ENCODE assay signal across 10 cellular contexts in genomic region chr17:80264793-80265075, GRCh38. TPM values are rescaled to one million over a fixed set of nuclear protein-coding genes. Genes with fewer than 3 reads are reported as not detected.
DNase-seq lines count a peak whose midpoint lies in the region; ATAC-seq and TF ChIP-seq lines count a peak whose summit lies in the region.
"Had no signal": no experiment of that assay in that cellular context is flagged by ENCODE, and none has a peak within 500 bp of the region (broad histone marks: within the 10 kb centered on the region; RNA-seq: fewer than 3 reads in every experiment).

No MANE protein-coding gene starts in this region.

- H3K36me3 ChIP-seq in BLaER1 (peaks cover 44% of the 10 kb centered on the region), GM23338 (ENCODE audit: insufficient read depth) (no peaks in the 10 kb centered on the region), body of pancreas (replicated peaks in 1 of 2; ENCODE audit: insufficient read depth in 1 of 2, low read depth in 2 of 2) (no peaks in the 10 kb centered on the region), SK-N-SH (replicated peaks in 1 of 2; ENCODE audit: control insufficient read depth in 1 of 2, insufficient read depth in 2 of 2, low read length in 1 of 2) (peaks cover 20 to 32% of the 10 kb centered on the region in 2 experiments), Karpas-422 (ENCODE audit: insufficient read depth, low read length) (no peaks in the 10 kb centered on the region)

- peaks cover 48% of the 10 kb centered on the region for H3K4me1 ChIP-seq in BLaER1
- H3K4me1 ChIP-seq in GM23338 (ENCODE audit: insufficient read depth), result peaks cover 22% of the 10 kb centered on the region
- H3K4me1 ChIP-seq in body of pancreas, result peaks cover 43% of the 10 kb centered on the region
- H3K4me1 ChIP-seq in SK-N-SH (ENCODE audit: control insufficient read depth in 1 of 2, insufficient read depth in 2 of 2, low read depth in 1 of 2, low read length in 1 of 2), result peaks cover 22 to 28% of the 10 kb centered on the region in 2 experiments; a peak in 3 of 4 replicates
- H3K4me1 ChIP-seq in Karpas-422 (ENCODE audit: low read length), result peaks cover 33% of the 10 kb centered on the region

- POLR2A ChIA-PET in SK-N-SH (lab: Yijun Ruan, JAX), result no interaction called here

- peak overlapping the region; percentile 100 for H3K4me2 ChIP-seq in BLaER1
- H3K4me2 ChIP-seq in GM23338, result no peak overlapping the region
- H3K4me2 ChIP-seq in SK-N-SH, result no peak overlapping the region
- no peak overlapping the region for H3K4me2 ChIP-seq in Karpas-422 (ENCODE audit: low read depth, low read length, poor library complexity, severe bottlenecking)

- H2AFZ ChIP-seq in GM23338 (no peak overlapping the region), SK-N-SH (ENCODE audit: low read depth) (no peak overlapping the region), Karpas-422 (ENCODE audit: low read length) (no peak overlapping the region)

- DNase-seq in GM23338 (ENCODE audit: low spot score) (no peak), body of pancreas (no peak), natural killer cell (no peak), SK-N-SH (no peak), Karpas-422 (no peak)
- no peak for DNase-seq in activated CD8-positive, alpha-beta memory T cell treated with anti-CD3 and anti-CD28 coated beads, Interleukin-2, amount 50 U/mL, for 4 hours
- DNase-seq: NCI-H1694, T1000 had no signal

- H3K79me2 ChIP-seq in GM23338 (replicated peaks; ENCODE audit: insufficient read depth) (0 out of 2 replicates have a peak, but pooled peaks cover 3% of the 10 kb centered on the region), SK-N-SH (ENCODE audit: insufficient read depth) (peaks cover 40% of the 10 kb centered on the region), Karpas-422 (ENCODE audit: low read length) (no peaks in the 10 kb centered on the region)

- no peak for TF ChIP-seq EP300 in SK-N-SH (IDR thresholded peaks at IDR 0.05; ENCODE audit: borderline replicate concordance in 1 of 2, low read depth in 1 of 2, low read length in 1 of 2)

- H3K9me3 Mint-ChIP-seq in GM23338 (no peaks in the 10 kb centered on the region; the same call in 2 of the 3 replicates), natural killer cell (no peaks in the 10 kb centered on the region)

- H3F3A ChIP-seq in GM23338 (replicated peaks; ENCODE audit: low read depth) (peaks cover 8% of the 10 kb centered on the region), SK-N-SH (replicated peaks; ENCODE audit: insufficient read depth) (peaks cover 3% of the 10 kb centered on the region)

- no peak for TF ChIP-seq POLR2A in body of pancreas (IDR thresholded peaks at IDR 0.05)

- H3K27me3 ChIP-seq in BLaER1 (no peaks in the 10 kb centered on the region), GM23338 (ENCODE audit: insufficient read depth) (no peaks in the 10 kb centered on the region), body of pancreas (no peaks in the 10 kb centered on the region), SK-N-SH (ENCODE audit: insufficient read depth) (no peaks in the 10 kb centered on the region), Karpas-422 (ENCODE audit: low read length) (0 out of 2 replicates have a peak, but pooled peaks cover 2% of the 10 kb centered on the region)

- H3K4me3 ChIP-seq in BLaER1, result peak overlapping the region; percentile 81
- no peak overlapping the region for H3K4me3 ChIP-seq in GM23338
- H3K4me3 ChIP-seq in body of pancreas, result no peak overlapping the region
- no peak overlapping the region for H3K4me3 ChIP-seq in SK-N-SH (ENCODE audit: low read depth in 2 of 2, low read length in 1 of 2)
- no peak overlapping the region for H3K4me3 ChIP-seq in Karpas-422 (ENCODE audit: low read length)

- H3K4me1 Mint-ChIP-seq in GM23338, result peaks cover 29% of the 10 kb centered on the region
- H3K4me1 Mint-ChIP-seq in natural killer cell, result peaks cover 40 to 41% of the 10 kb centered on the region in 2 donors

- H4K20me1 ChIP-seq in BLaER1 (peaks cover 38% of the 10 kb centered on the region), GM23338 (replicated peaks; ENCODE audit: insufficient read depth) (no peaks in the 10 kb centered on the region), SK-N-SH (ENCODE audit: insufficient read depth) (no peaks in the 10 kb centered on the region), Karpas-422 (ENCODE audit: insufficient read depth, low read depth, low read length) (peaks cover 27% of the 10 kb centered on the region; the same call in 1 of the 2 replicates)

- H3K9me2 ChIP-seq in GM23338 (ENCODE audit: insufficient read depth) (no peaks in the 10 kb centered on the region), SK-N-SH (no peaks in the 10 kb centered on the region), Karpas-422 (replicated peaks; ENCODE audit: insufficient read depth, low read length) (no peaks in the 10 kb centered on the region)

- peak overlapping the region; percentile 67 for H3K9ac ChIP-seq in BLaER1
- no peak overlapping the region for H3K9ac ChIP-seq in SK-N-SH
- H3K9ac ChIP-seq in Karpas-422 (ENCODE audit: low read length), result no peak overlapping the region

- WGBS in body of pancreas, 2 donors, result 65 to 92% methylated on average over 6 of the region's 6 CpGs
- WGBS in SK-N-SH (ENCODE audit: low lambda C conversion rate), result 97% methylated on average over 6 of the region's 6 CpGs

- H3K27me3 Mint-ChIP-seq in GM23338 (ENCODE audit: insufficient read depth, low read depth, poor library complexity) (peaks cover 17% of the 10 kb centered on the region), natural killer cell (ENCODE audit: low read depth in 2 of 2) (no peaks in the 10 kb centered on the region)

- TF ChIP-seq CTCF in GM23338 (conservative IDR thresholded peaks at IDR 0.05; ENCODE audit: low read depth in 2 of 2), result no peak
- TF ChIP-seq CTCF in body of pancreas (IDR thresholded peaks at IDR 0.05), result no peak
- TF ChIP-seq CTCF in natural killer cell (IDR thresholded peaks at IDR 0.05), result no peak
- TF ChIP-seq CTCF in SK-N-SH (IDR thresholded peaks at IDR 0.05), result no peak

- peak overlapping the region; percentile 88 for H3K27ac Mint-ChIP-seq in GM23338
- peak overlapping the region; percentile 84 to 87 for H3K27ac Mint-ChIP-seq in natural killer cell

- peak overlapping the region; percentile 60 for H3K27ac ChIP-seq in BLaER1
- H3K27ac ChIP-seq in GM23338 (ENCODE audit: low read depth), result no peak overlapping the region
- peak overlapping the region in 3 of 4 donors; percentile 96 to 99 (median 97) for H3K27ac ChIP-seq in body of pancreas
- no peak overlapping the region for H3K27ac ChIP-seq in SK-N-SH (ENCODE audit: low read depth in 2 of 2, low read length in 1 of 2)
- no peak overlapping the region for H3K27ac ChIP-seq in Karpas-422 (ENCODE audit: low read length)

- intact Hi-C loops in body of pancreas (cut with DNase I) (loop anchor here (10.0 kb wide), 1 partner anchor 170 kb away; no protein-coding TSS in a partner anchor), natural killer cell (cut with micrococcal nuclease) (loop anchor here (2.0 to 5.0 kb wide), 2 partner anchors 46 to 48 kb away; no protein-coding TSS in a partner anchor)

- H3K9me3 ChIP-seq in BLaER1 (no peaks in the 10 kb centered on the region), body of pancreas (no peaks in the 10 kb centered on the region), SK-N-SH (no peaks in the 10 kb centered on the region), Karpas-422 (ENCODE audit: low read length) (no peaks in the 10 kb centered on the region)

- no peak overlapping the region for H3K4me3 Mint-ChIP-seq in GM23338
- H3K4me3 Mint-ChIP-seq in natural killer cell, result peak overlapping the region; percentile 85

- H3K36me3 Mint-ChIP-seq in GM23338 (ENCODE audit: low read depth), result peaks cover 28% of the 10 kb centered on the region
- no peaks in the 10 kb centered on the region for H3K36me3 Mint-ChIP-seq in natural killer cell

- CTCF ChIA-PET in SK-N-SH (lab: Yijun Ruan, JAX), result no interaction called here

- no peak for TF ChIP-seq RAD21 in SK-N-SH (IDR thresholded peaks at IDR 0.05; ENCODE audit: low read length)

- ATAC-seq in GM23338 (no peak), body of pancreas (no peak), natural killer cell (no peak), HG03280 (IDR thresholded peaks at IDR 0.05; ENCODE audit: unreplicated experiment) (no peak)

TF ChIP-seq in GM23338, 12 proteins besides CTCF, POLR2A, EP300 and RAD21:
- TF ChIP-seq CREB1 (CRISPR knock-in tag; IDR thresholded peaks at IDR 0.05; ENCODE audit: low read depth), result no peak
- TF ChIP-seq POLR2AphosphoS5 (IDR thresholded peaks at IDR 0.05; ENCODE audit: low read depth), result no peak
- no peak for TF ChIP-seq NANOG (IDR thresholded peaks at IDR 0.05; ENCODE audit: borderline replicate concordance)

TF ChIP-seq in SK-N-SH, 30 proteins besides CTCF, POLR2A, EP300 and RAD21 (continues in another document):
- TF ChIP-seq EZH2phosphoT487 (IDR thresholded peaks at IDR 0.05; ENCODE audit: borderline replicate concordance, low read depth), result no peak
- TF ChIP-seq SIN3A (IDR thresholded peaks at IDR 0.05; ENCODE audit: borderline replicate concordance, low read depth, low read length), result no peak
- TF ChIP-seq ELF1 (IDR thresholded peaks at IDR 0.05), result no peak

RNA-seq across cellular contexts. Expression of gene RNF213, which starts 4.1 kb away (rescaled TPM):
- 52.5 and 67.2 TPM in 2 replicates for total RNA-seq in GM23338 (2014; rRNA removed; shearing (Covaris generic))
- polyA plus RNA-seq in GM23338 (2016; fragmentation: Nextera tagmentation; extraction: Ambion mirVana) (21.2 and 21.9 TPM in 2 replicates), SK-N-SH (2012; rRNA removed) (53.5 and 57.5 TPM in 2 replicates)
- total RNA-seq in body of pancreas (10 to 100 TPM; 60.7 to 69.5 TPM), natural killer cell (1,000 to 10,000 TPM in 2 of 3 donors, 100 to 1,000 TPM in 1; 929 to 1,120 (median 1,060) TPM)
- polyA plus RNA-seq in SK-N-SH (2012; cell fraction: cytosol; rRNA removed), result 28.1 and 37.8 TPM in 2 replicates
- 265 and 299 TPM in 2 replicates for polyA plus RNA-seq in SK-N-SH (2012; cell fraction: nucleus; rRNA removed)
- 15.0 and 27.1 TPM in 2 replicates for total RNA-seq in Karpas-422 (2014; rRNA removed; shearing (Covaris generic); ENCODE audit: low replicate concordance)

RNA-seq across cellular contexts. Expression of gene SLC26A11, which starts 44.5 kb away (rescaled TPM):
- 16.1 and 23.0 TPM in 2 replicates for total RNA-seq in GM23338 (2014; rRNA removed; shearing (Covaris generic))
- polyA plus RNA-seq in GM23338 (2016; fragmentation: Nextera tagmentation; extraction: Ambion mirVana) (10.8 and 10.9 TPM in 2 replicates), SK-N-SH (2012; rRNA removed) (32.7 and 35.9 TPM in 2 replicates)
- total RNA-seq in body of pancreas (10 to 100 TPM in 1 of 2 donors, 1 to 10 TPM in 1; 7.5 to 11.5 TPM), natural killer cell (10 to 100 TPM; 33.9 to 37.6 (median 35.8) TPM)
- 11.6 and 17.7 TPM in 2 replicates for polyA plus RNA-seq in SK-N-SH (2012; cell fraction: cytosol; rRNA removed)
- 102 and 109 TPM in 2 replicates for polyA plus RNA-seq in SK-N-SH (2012; cell fraction: nucleus; rRNA removed)
- 7.4 and 8.1 TPM in 2 replicates for total RNA-seq in Karpas-422 (2014; rRNA removed; shearing (Covaris generic); ENCODE audit: low replicate concordance)

RNA-seq across cellular contexts. Expression of gene SGSH, which starts 44.6 kb away (rescaled TPM):
- total RNA-seq in GM23338 (2014; rRNA removed; shearing (Covaris generic)), result 9.6 and 26.9 TPM in 2 replicates
- polyA plus RNA-seq in GM23338 (2016; fragmentation: Nextera tagmentation; extraction: Ambion mirVana) (17.5 and 18.6 TPM in 2 replicates), SK-N-SH (2012; rRNA removed) (96.5 and 161 TPM in 2 replicates)
- total RNA-seq in body of pancreas (10 to 100 TPM; 29.6 to 42.8 TPM), natural killer cell (10 to 100 TPM; 73.4 to 96.5 (median 74.1) TPM)
- polyA plus RNA-seq in SK-N-SH (2012; cell fraction: cytosol; rRNA removed), result 86.9 and 93.2 TPM in 2 replicates
- polyA plus RNA-seq in SK-N-SH (2012; cell fraction: nucleus; rRNA removed), result 459 and 571 TPM in 2 replicates
- total RNA-seq in Karpas-422 (2014; rRNA removed; shearing (Covaris generic); ENCODE audit: low replicate concordance), result 13.6 and 16.0 TPM in 2 replicates

Comparison
In these comparisons a context has a peak if more than half of its experiments do, and no peak if none do; other contexts are left out.
1. H3K27ac ChIP-seq: peak in BLaER1 (single experiment) and body of pancreas (3 of 4); none in GM23338 (single experiment), SK-N-SH (0 of 2) and Karpas-422 (single experiment).
2. RNA of gene RNF213, which starts 4.1 kb away (total RNA-seq): 929 to 1,120 TPM in natural killer cell; 60.7 to 69.5 TPM in body of pancreas, 52.5 to 67.2 TPM in GM23338 and 15.0 to 27.1 TPM in Karpas-422; every median in the first group is over 10 times any median in the second.